19 cellular contexts compared by ENCODE assay signal in genomic region chr19:34504809-34505291, GRCh38. TPM values are rescaled to one million over a fixed set of nuclear protein-coding genes. Genes with fewer than 3 reads are reported as not detected.
DNase-seq lines count a peak whose midpoint lies in the region; ATAC-seq and TF ChIP-seq lines count a peak whose summit lies in the region.
"Had no signal": no experiment of that assay in that cellular context is flagged by ENCODE, and none has a peak within 500 bp of the region (broad histone marks: within the 10 kb centered on the region; RNA-seq: fewer than 3 reads in every experiment).

No MANE protein-coding gene starts in this region.

- H3K4me1 ChIP-seq in ascending aorta (peaks cover 0 to 18% of the 10 kb centered on the region in 2 donors), hepatocyte (ENCODE audit: insufficient read depth) (peaks cover 5% of the 10 kb centered on the region), gastroesophageal sphincter (peaks cover 0 to 27% (median 7%) of the 10 kb centered on the region in 3 donors)

- H3K27me3 Mint-ChIP-seq in osteocyte (ENCODE audit: unreplicated experiment) (no peaks in the 10 kb centered on the region), MCF 10A (ENCODE audit: insufficient read depth, unreplicated experiment) (no peaks in the 10 kb centered on the region)

- TF ChIP-seq POLR2A in gastroesophageal sphincter (IDR thresholded peaks at IDR 0.05) = no peak

- peaks cover 8% of the 10 kb centered on the region for H3K4me1 Mint-ChIP-seq in osteocyte (ENCODE audit: unreplicated experiment)
- no peaks in the 10 kb centered on the region for H3K4me1 Mint-ChIP-seq in MCF 10A (ENCODE audit: insufficient read depth, unreplicated experiment)

- H3K36me3 ChIP-seq in ascending aorta (peaks cover 3 to 11% of the 10 kb centered on the region in 2 donors), hepatocyte (replicated peaks; ENCODE audit: insufficient read depth, low read depth) (no peaks in the 10 kb centered on the region), gastroesophageal sphincter (peaks cover 0 to 6% of the 10 kb centered on the region in 2 donors)

- H3K27me3 ChIP-seq in ascending aorta (no peaks in the 10 kb centered on the region), hepatocyte (no peaks in the 10 kb centered on the region), gastroesophageal sphincter (no peaks in the 10 kb centered on the region)

- H3K4me3 ChIP-seq in ascending aorta (no peak overlapping the region), hepatocyte (no peak overlapping the region), gastroesophageal sphincter (no peak overlapping the region)
- H3K4me3 ChIP-seq: PC-9 had no signal

- H3K36me3 Mint-ChIP-seq in osteocyte (ENCODE audit: unreplicated experiment) = no peaks in the 10 kb centered on the region
- peaks cover 15% of the 10 kb centered on the region for H3K36me3 Mint-ChIP-seq in MCF 10A (ENCODE audit: insufficient read depth, unreplicated experiment)
- H3K36me3 Mint-ChIP-seq: CD14-positive monocyte had no signal

- peak; percentile 5 to 12 for DNase-seq in activated T-cell treated with anti-CD3 and anti-CD28 coated beads, Interleukin-2, amount 50 U/mL, for 48 hours
- no peak for DNase-seq in activated T-cell treated with anti-CD3 and anti-CD28 coated beads, Interleukin-2, amount 50 U/mL, for 1 hour
- peak in 1 of 2 donors; percentile 62 for DNase-seq in ascending aorta (ENCODE audit: low spot score in 2 of 2)
- DNase-seq in osteocyte (ENCODE audit: extremely low spot score, unreplicated experiment) = peak; percentile 78
- no peak for DNase-seq in MCF 10A (ENCODE audit: unreplicated experiment)
- DNase-seq in hepatocyte (ENCODE audit: low spot score) = no peak
- DNase-seq: AML-193, DMS 273 treated with DMSO at 0.1 percent for 48 hours, DND-41, NCI-H1417 treated with DMSO at 0.1 percent for 48 hours, NCI-H187 treated with DMSO at 0.1 percent for 48 hours, NCI-H226, NCI-H524, PC-9, SIG-M5 had no signal

- POLR2A ChIA-PET in MCF 10A (lab: Yijun Ruan, JAX) = no interaction called here

- H3K4me3 Mint-ChIP-seq in osteocyte (ENCODE audit: unreplicated experiment) = no peak overlapping the region
- no peak overlapping the region for H3K4me3 Mint-ChIP-seq in MCF 10A (ENCODE audit: unreplicated experiment)
- H3K4me3 Mint-ChIP-seq: CD14-positive monocyte had no signal

- no peaks in the 10 kb centered on the region for H3K9me2 ChIP-seq in hepatocyte (replicated peaks; ENCODE audit: insufficient read depth)

- no peaks in the 10 kb centered on the region for H3K79me2 ChIP-seq in hepatocyte

- CTCF ChIA-PET in MCF 10A (lab: Yijun Ruan, JAX) = no interaction called here

- no peak overlapping the region for H2AFZ ChIP-seq in hepatocyte
- H2AFZ ChIP-seq: PC-9 had no signal

- no peaks in the 10 kb centered on the region for H3K9me3 ChIP-seq in ascending aorta
- no peaks in the 10 kb centered on the region for H3K9me3 ChIP-seq in hepatocyte (ENCODE audit: low read depth)
- no peaks in the 10 kb centered on the region for H3K9me3 ChIP-seq in gastroesophageal sphincter

- 88% methylated on average over 5 of the region's 9 CpGs for WGBS in hepatocyte (ENCODE audit: low lambda C conversion rate, missing lambda C conversion rate)
- 87% methylated on average over 2 of the region's 9 CpGs; no CpG with 5 or more reads in 1 of the 2 donors for WGBS in gastroesophageal sphincter (ENCODE audit: low coverage in 1 of 2), 2 donors

- H3K27ac Mint-ChIP-seq in osteocyte (ENCODE audit: unreplicated experiment) (no peak overlapping the region), MCF 10A (ENCODE audit: low read depth, unreplicated experiment) (no peak overlapping the region)
- H3K27ac Mint-ChIP-seq: CD14-positive monocyte had no signal

- intact Hi-C loops in ascending aorta (cut with DNase I) = loop anchor here (5.0 kb wide), 1 partner anchor 78 kb away; the partner anchor contains the start of gene UBA2
- intact Hi-C loops in MCF 10A (cut with micrococcal nuclease) = no loop called here

- no TSS peak for BruUV-seq in MCF 10A (replicated peaks; lab: Mats Ljungman, UMichigan)

- H3K4me2 ChIP-seq in hepatocyte = no peak overlapping the region
- H3K4me2 ChIP-seq: PC-9 had no signal

- TF ChIP-seq CTCF in ascending aorta (IDR thresholded peaks at IDR 0.05) (no peak), osteocyte (IDR thresholded peaks at IDR 0.05) (no peak), MCF 10A (IDR thresholded peaks at IDR 0.05; ENCODE audit: unreplicated experiment) (no peak), hepatocyte (IDR thresholded peaks at IDR 0.05; ENCODE audit: poor library complexity) (no peak), gastroesophageal sphincter (IDR thresholded peaks at IDR 0.05) (no peak)

- H3K9me3 Mint-ChIP-seq in osteocyte (ENCODE audit: unreplicated experiment) = no peaks in the 10 kb centered on the region
- no peaks in the 10 kb centered on the region for H3K9me3 Mint-ChIP-seq in MCF 10A (ENCODE audit: unreplicated experiment)

- H3K27ac ChIP-seq in ascending aorta = peak overlapping the region; percentile 0 to 30
- H3K27ac ChIP-seq in hepatocyte = no peak overlapping the region
- H3K27ac ChIP-seq in gastroesophageal sphincter = no peak overlapping the region
- H3K27ac ChIP-seq: HL-60, PC-9, RWPE1 had no signal

- no peak for TF ChIP-seq EP300 in gastroesophageal sphincter (IDR thresholded peaks at IDR 0.05)

- no peaks in the 10 kb centered on the region for H4K20me1 ChIP-seq in hepatocyte (ENCODE audit: insufficient read depth, poor library complexity, severe bottlenecking)

- no peak for ATAC-seq in gastroesophageal sphincter

RNA-seq across cellular contexts. Expression of gene WTIP, which starts 23.3 kb away (rescaled TPM):
- total RNA-seq in ascending aorta (127 TPM), osteocyte (25.7 and 32.5 TPM in 2 replicates), MCF 10A (2022) (15.9 and 22.6 TPM in 2 replicates), hepatocyte (21.5 and 29.3 TPM in 2 replicates), gastroesophageal sphincter (10 to 100 TPM; 18.8 to 59.6 (median 43.6) TPM)
- 17.1 and 18.1 TPM in 2 replicates for polyA plus RNA-seq in hepatocyte
- polyA plus RNA-seq: CD14-positive monocyte had no signal

Comparison
In these comparisons a context has a peak if more than half of its experiments do, and no peak if none do; other contexts are left out.
1. DNase-seq: peak in activated T-cell treated with anti-CD3 and anti-CD28 coated beads, Interleukin-2, amount 50 U/mL, for 48 hours (2 of 2) and osteocyte (single experiment); none in activated T-cell treated with anti-CD3 and anti-CD28 coated beads, Interleukin-2, amount 50 U/mL, for 1 hour (single experiment), MCF 10A (single experiment) and hepatocyte (single experiment).
2. H3K27ac ChIP-seq: peak in ascending aorta (2 of 2); none in hepatocyte (single experiment) and gastroesophageal sphincter (0 of 4).